In genomic region chr1:89095737-89096136, GRCh38 we compare ENCODE assay signal across 9 cellular contexts. TPM values are rescaled to one million over a fixed set of nuclear protein-coding genes. Genes with fewer than 3 reads are reported as not detected.
"Had no signal": no experiment of that assay in that cellular context is flagged by ENCODE, and none has a peak within 500 bp of the region (broad histone marks: within the 10 kb centered on the region; RNA-seq: fewer than 3 reads in every experiment).

No MANE protein-coding gene starts in this region.

- H3K4me3 Mint-ChIP-seq: H9 had no signal

- DNase-seq: GM23248, GOT3, H9, HCEC 1CT, IMR-90, KBM-7 had no signal

- H3K27ac ChIP-seq: GM23248, KMS-11 had no signal

- H3K4me2 ChIP-seq: KMS-11 had no signal

- H2AFZ ChIP-seq: GM23248 had no signal

- H3K9ac ChIP-seq: GM23248, KMS-11 had no signal

- H3K27ac Mint-ChIP-seq: H9 had no signal

- FAIRE-seq: H54, HTR-8/SVneo had no signal

- H3K4me3 ChIP-seq: GM23248 had no signal

RNA-seq across cellular contexts. Expression of gene GBP2, which starts 30.2 kb away (rescaled TPM):
- total RNA-seq: H9 had no signal

RNA-seq across cellular contexts. Expression of gene GBP1, which starts 30.7 kb away (rescaled TPM):
- total RNA-seq: H9 had no signal
